ENCODE assay signal across 16 cellular contexts in genomic region chr5:149419532-149420485, GRCh38. TPM values are rescaled to one million over a fixed set of nuclear protein-coding genes. Genes with fewer than 3 reads are reported as not detected.
A peak's percentile ranks its signal among the peaks of the same experiment; 100 is the strongest.
DNase-seq lines count a peak whose midpoint lies in the region; ATAC-seq and TF ChIP-seq lines count a peak whose summit lies in the region.
"Had no signal": no experiment of that assay in that cellular context is flagged by ENCODE, and none has a peak within 500 bp of the region (broad histone marks: within the 10 kb centered on the region; RNA-seq: fewer than 3 reads in every experiment).

No MANE protein-coding gene starts in this region.

- no peaks in the 10 kb centered on the region for H3K36me3 ChIP-seq in mucosa of descending colon (ENCODE audit: low read depth)

- H3K4me3 ChIP-seq in cardiac fibroblast (replicated peaks in 1 of 2; ENCODE audit: low read depth in 2 of 2, low read length in 2 of 2) (no peak overlapping the region), skeletal muscle cell (ENCODE audit: low read depth, low read length) (no peak overlapping the region), mucosa of descending colon (no peak overlapping the region)

- DNase-seq in EH (ENCODE audit: low read depth) (peak; percentile 71), cardiac fibroblast (ENCODE audit: low read depth in 2 of 2) (peak; percentile 71 to 75), left kidney (ENCODE audit: low read depth, low spot score) (peak; percentile 55), skeletal muscle cell (ENCODE audit: low read depth) (peak; percentile 64), Kasumi-1 (lab: John Stamatoyannopoulos, UW) (no peak), mucosa of descending colon (no peak)
- no peak for DNase-seq in effector CD4-positive, alpha-beta T cell
- DNase-seq: activated CD4-positive, alpha-beta memory T cell treated with anti-CD3 and anti-CD28 coated beads, Interleukin-2, amount 10 ng/mL, durations not matched to agents 7 days and 5 days; activated naive CD4-positive, alpha-beta T cell treated with anti-CD3 and anti-CD28 coated beads, Interleukin-2, amount 10 ng/mL, durations not matched to agents 7 days and 5 days; effector memory CD8-positive, alpha-beta T cell; natural killer cell; NCI-H187 treated with DMSO at 0.1 percent for 48 hours; stimulated activated CD4-positive, alpha-beta T cell treated with anti-CD3 and anti-CD28 coated beads, Interleukin-1b, Interleukin-23, amount 100 ng/mL, for 48 hours; T-helper 1 cell had no signal

- intact Hi-C loops in mucosa of descending colon (cut with DNase I, micrococcal nuclease), result no loop called here

- no peak for ATAC-seq in GM21717 (IDR thresholded peaks at IDR 0.05; ENCODE audit: unreplicated experiment)
- ATAC-seq in mucosa of descending colon, result no peak
- ATAC-seq: effector memory CD8-positive, alpha-beta T cell; natural killer cell had no signal

- no peaks in the 10 kb centered on the region for H3K4me1 ChIP-seq in mucosa of descending colon (ENCODE audit: low read depth)

- no peaks in the 10 kb centered on the region for H3K9me3 ChIP-seq in mucosa of descending colon

- TF ChIP-seq CTCF in cardiac fibroblast (IDR thresholded peaks at IDR 0.05; ENCODE audit: low read depth, low read length) (no peak), mucosa of descending colon (IDR thresholded peaks at IDR 0.05) (no peak)

RNA-seq across cellular contexts. Expression of gene IL17B, which starts 40.7 kb away (rescaled TPM):
- total RNA-seq in mucosa of descending colon, result under 1 TPM in 1 of 3 donors, not detected in 2; 0.92 TPM
- total RNA-seq: activated CD4-positive, alpha-beta memory T cell treated with anti-CD3 and anti-CD28 coated beads, Interleukin-2, amount 10 ng/mL, durations not matched to agents 7 days and 5 days; B cell; natural killer cell had no signal

Comparison
In these comparisons a context has a peak if more than half of its experiments do, and no peak if none do; other contexts are left out.
1. DNase-seq: peak in EH (single experiment), cardiac fibroblast (2 of 2), left kidney (single experiment) and skeletal muscle cell (single experiment); none in Kasumi-1 (0 of 2), mucosa of descending colon (0 of 3) and effector CD4-positive, alpha-beta T cell (single experiment).